Comparison of ENCODE assay signal across 8 cellular contexts in genomic region chr19:12794196-12794921, GRCh38. TPM values are rescaled to one million over a fixed set of nuclear protein-coding genes. Genes with fewer than 3 reads are reported as not detected.
DNase-seq lines count a peak whose midpoint lies in the region; ATAC-seq and TF ChIP-seq lines count a peak whose summit lies in the region.

No MANE protein-coding gene starts in this region.

- H3K36me3 ChIP-seq in adipocyte (ENCODE audit: control insufficient read depth, insufficient read depth, low read length, severe bottlenecking) (peaks cover 4% of the 10 kb centered on the region), liver (ENCODE audit: control insufficient read depth in 4 of 4, insufficient read depth in 3 of 4, low read depth in 1 of 4, low read length in 3 of 4) (peaks cover 0 to 3% (median 1%) of the 10 kb centered on the region in 4 donors), upper lobe of left lung (peaks cover 0 to 21% (median 6%) of the 10 kb centered on the region in 4 donors)

- H3K9ac ChIP-seq in adipocyte (ENCODE audit: low read length): peak overlapping the region; percentile 99
- H3K9ac ChIP-seq in liver (ENCODE audit: low read depth in 1 of 2, low read length in 2 of 2): peak overlapping the region; percentile 48 to 49

- peak overlapping the region; percentile 95 for H3K27ac Mint-ChIP-seq in activated naive CD4-positive, alpha-beta T cell treated with anti-CD3 and anti-CD28 coated beads for 36 hours

- intact Hi-C loops in activated naive CD4-positive, alpha-beta T cell treated with anti-CD3 and anti-CD28 coated beads for 36 hours (cut with micrococcal nuclease): no loop called here
- intact Hi-C loops in posterior vena cava (cut with DNase I): loop anchor here in 1 of 2 donors (2.0 to 5.0 kb wide), 2 partner anchors 16 to 228 kb away; no protein-coding TSS in a partner anchor

- no peaks in the 10 kb centered on the region for H3K27me3 Mint-ChIP-seq in activated naive CD4-positive, alpha-beta T cell treated with anti-CD3 and anti-CD28 coated beads for 36 hours (ENCODE audit: low read depth)

- H3K4me3 ChIP-seq in adipocyte (ENCODE audit: low read length): peak overlapping the region; percentile 99
- H3K4me3 ChIP-seq in liver (ENCODE audit: low read depth in 1 of 3, low read length in 3 of 3): peak overlapping the region; percentile 31 to 83 (median 53)
- H3K4me3 ChIP-seq in upper lobe of left lung: peak overlapping the region in 3 of 4 donors; percentile 84 to 96 (median 93)

- peaks cover 18% of the 10 kb centered on the region for H3K36me3 Mint-ChIP-seq in activated naive CD4-positive, alpha-beta T cell treated with anti-CD3 and anti-CD28 coated beads for 36 hours (ENCODE audit: low read depth)

- TF ChIP-seq RAD21 in liver (IDR thresholded peaks at IDR 0.05): peak in 1 of 2 donors; percentile 2

- no peak for TF ChIP-seq POLR2A in upper lobe of left lung (IDR thresholded peaks at IDR 0.05)

- ATAC-seq in upper lobe of left lung (ENCODE audit: low FRiP score in 2 of 2): no peak

- H3K4me1 ChIP-seq in adipocyte (ENCODE audit: control insufficient read depth, insufficient read depth, low read length): peaks cover 21% of the 10 kb centered on the region
- H3K4me1 ChIP-seq in liver (ENCODE audit: control insufficient read depth in 4 of 4, insufficient read depth in 4 of 4, low read length in 3 of 4): peaks cover 0 to 25% (median 14%) of the 10 kb centered on the region in 4 donors
- H3K4me1 ChIP-seq in upper lobe of left lung: peaks cover 25 to 37% (median 28%) of the 10 kb centered on the region in 4 donors

- no peaks in the 10 kb centered on the region for H3K9me3 ChIP-seq in adipocyte (ENCODE audit: control insufficient read depth, low read length)
- H3K9me3 ChIP-seq in liver (ENCODE audit: control insufficient read depth in 4 of 4, low read length in 3 of 4): no peaks in the 10 kb centered on the region
- H3K9me3 ChIP-seq in upper lobe of left lung: no peaks in the 10 kb centered on the region

- H3K4me3 Mint-ChIP-seq in activated naive CD4-positive, alpha-beta T cell treated with anti-CD3 and anti-CD28 coated beads for 36 hours: peak overlapping the region; percentile 81

- H3K27ac ChIP-seq in liver (ENCODE audit: low read depth in 1 of 2, low read length in 2 of 2) (peak overlapping the region; percentile 98 to 99), upper lobe of left lung (peak overlapping the region; percentile 96 to 100 (median 98))

- TF ChIP-seq EP300 in upper lobe of left lung (IDR thresholded peaks at IDR 0.05): no peak

- TF ChIP-seq CTCF in liver (IDR thresholded peaks at IDR 0.05; ENCODE audit: low read depth, low read length, missing input control) (no peak), upper lobe of left lung (IDR thresholded peaks at IDR 0.05) (no peak)

- H3K9me3 Mint-ChIP-seq in activated naive CD4-positive, alpha-beta T cell treated with anti-CD3 and anti-CD28 coated beads for 36 hours: no peaks in the 10 kb centered on the region

- 56% methylated on average over 6 of the region's 6 CpGs for WGBS in liver
- WGBS in upper lobe of left lung, 2 donors: 69 to 71% methylated on average over 6 of the region's 6 CpGs

- H3K27me3 ChIP-seq in adipocyte (replicated peaks; ENCODE audit: control insufficient read depth, insufficient read depth, low read length): no peaks in the 10 kb centered on the region
- H3K27me3 ChIP-seq in liver (ENCODE audit: control insufficient read depth in 4 of 4, insufficient read depth in 4 of 4, low read length in 3 of 4): no peaks in the 10 kb centered on the region
- no peaks in the 10 kb centered on the region for H3K27me3 ChIP-seq in upper lobe of left lung

- peaks cover 24% of the 10 kb centered on the region for H3K4me1 Mint-ChIP-seq in activated naive CD4-positive, alpha-beta T cell treated with anti-CD3 and anti-CD28 coated beads for 36 hours (ENCODE audit: low read depth)

- CTCF ChIA-PET in activated naive CD4-positive, alpha-beta T cell treated with anti-CD3 and anti-CD28 coated beads for 36 hours (lab: Charles Lee): interaction anchor here (0.6 to 13.8 kb wide), 7 partner anchors 12 to 300 kb away, joined by 3 to 341 read pairs (median 17); partner anchors contain the start of genes HOOK2 and TRIR

- DNase-seq in activated naive CD4-positive, alpha-beta T cell treated with anti-CD3 and anti-CD28 coated beads for 36 hours: no peak
- no peak for DNase-seq in activated naive CD4-positive, alpha-beta T cell (lab: John Stamatoyannopoulos, UW)
- DNase-seq in adipocyte (ENCODE audit: low read depth): no peak
- DNase-seq in upper lobe of left lung: peak in 1 of 2 donors; percentile 31
- DNase-seq in posterior vena cava (ENCODE audit: low spot score): no peak
- no peak for DNase-seq in ecto neural progenitor cell (ENCODE audit: low spot score)
- DNase-seq in GDM1 (lab: John Stamatoyannopoulos, UW): no peak

TF ChIP-seq in liver, 16 proteins besides CTCF, POLR2A, EP300 and RAD21 (continues in another document):
- peak in 1 of 2 donors; percentile 5 for TF ChIP-seq EGR1 (IDR thresholded peaks at IDR 0.05; ENCODE audit: low read depth in 2 of 2)
- no peak for TF ChIP-seq HNF4A (conservative IDR thresholded peaks at IDR 0.05)
- TF ChIP-seq JUND (IDR thresholded peaks at IDR 0.05): peak in 1 of 2 donors; percentile 57
- TF ChIP-seq NR2F2 (IDR thresholded peaks at IDR 0.05): no peak
- no peak for TF ChIP-seq SP1 (IDR thresholded peaks at IDR 0.05)
- peak in 1 of 2 donors; percentile 4 for TF ChIP-seq RXRA (IDR thresholded peaks at IDR 0.05)
- TF ChIP-seq MAX (IDR thresholded peaks at IDR 0.05): peak; percentile 12
- TF ChIP-seq FOXA1 (IDR thresholded peaks at IDR 0.05): no peak
- no peak for TF ChIP-seq ATF3 (IDR thresholded peaks at IDR 0.05)
- no peak for TF ChIP-seq ZBTB33 (IDR thresholded peaks at IDR 0.05)
- no peak for TF ChIP-seq HNF4G (IDR thresholded peaks at IDR 0.05)
- no peak for TF ChIP-seq YY1 (IDR thresholded peaks at IDR 0.05)

RNA-seq across cellular contexts. Expression of gene JUNB, which starts 3.1 kb away (rescaled TPM):
- 100 to 1,000 TPM; 292 to 296 TPM for total RNA-seq in activated naive CD4-positive, alpha-beta T cell treated with anti-CD3 and anti-CD28 coated beads for 36 hours
- 10 to 100 TPM; 68.6 to 79.2 TPM for total RNA-seq in liver
- 10 to 100 TPM; 32.7 to 44.6 TPM for polyA plus RNA-seq in liver
- 100 to 1,000 TPM; 127 to 422 (median 354) TPM for total RNA-seq in upper lobe of left lung
- total RNA-seq in posterior vena cava: 100 to 1,000 TPM; 193 to 418 TPM

RNA-seq across cellular contexts. Expression of gene PRDX2, which starts 7.2 kb away (rescaled TPM):
- 100 to 1,000 TPM; 237 to 249 TPM for total RNA-seq in activated naive CD4-positive, alpha-beta T cell treated with anti-CD3 and anti-CD28 coated beads for 36 hours
- 1,000 to 10,000 TPM in 1 of 2 donors, 100 to 1,000 TPM in 1; 222 to 1,737 TPM for total RNA-seq in liver
- polyA plus RNA-seq in liver: 100 to 1,000 TPM; 265 to 301 TPM
- total RNA-seq in upper lobe of left lung: 100 to 1,000 TPM in 4 of 6 donors, 10 to 100 TPM in 2; 57.6 to 173 (median 123) TPM
- 100 to 1,000 TPM; 126 to 130 TPM for total RNA-seq in posterior vena cava

RNA-seq across cellular contexts. Expression of gene THSD8, which starts 7.5 kb away (rescaled TPM):
- total RNA-seq in activated naive CD4-positive, alpha-beta T cell treated with anti-CD3 and anti-CD28 coated beads for 36 hours: 10 to 100 TPM; 41.4 to 43.2 TPM
- total RNA-seq in liver (under 1 TPM in 1 of 2 donors, not detected in 1; 0.33 TPM), upper lobe of left lung (1 to 10 TPM in 2 of 6 donors, not detected in 4; 4.6 to 6.0 TPM), posterior vena cava (1 to 10 TPM in 1 of 2 donors, under 1 TPM in 1; 1.00 to 1.6 TPM)
- under 1 TPM; 0.22 to 0.35 TPM for polyA plus RNA-seq in liver

RNA-seq across cellular contexts. Expression of gene RNASEH2A, which starts 12.0 kb away (rescaled TPM):
- 10 to 100 TPM; 54.8 to 55.6 TPM for total RNA-seq in activated naive CD4-positive, alpha-beta T cell treated with anti-CD3 and anti-CD28 coated beads for 36 hours
- total RNA-seq in liver: 10 to 100 TPM in 1 of 2 donors, 1 to 10 TPM in 1; 1.8 to 17.5 TPM
- polyA plus RNA-seq in liver: 1 to 10 TPM; 2.3 to 4.6 TPM
- 1 to 10 TPM; 4.2 to 7.6 (median 5.6) TPM for total RNA-seq in upper lobe of left lung
- 1 to 10 TPM; 4.3 to 5.1 TPM for total RNA-seq in posterior vena cava

RNA-seq across cellular contexts. Expression of gene HOOK2, which starts 19.0 kb away (rescaled TPM):
- 10 to 100 TPM; 14.0 to 14.9 TPM for total RNA-seq in activated naive CD4-positive, alpha-beta T cell treated with anti-CD3 and anti-CD28 coated beads for 36 hours
- 10 to 100 TPM; 11.3 to 36.4 TPM for total RNA-seq in liver
- 10 to 100 TPM; 12.9 to 17.0 TPM for polyA plus RNA-seq in liver
- 100 to 1,000 TPM in 2 of 6 donors, 10 to 100 TPM in 4; 48.9 to 367 (median 79.6) TPM for total RNA-seq in upper lobe of left lung
- total RNA-seq in posterior vena cava: 10 to 100 TPM; 20.2 to 21.7 TPM

Comparison
In these comparisons a context has a peak if more than half of its experiments do, and no peak if none do; other contexts are left out.
1. RNA of gene THSD8, which starts 7.5 kb away (total RNA-seq): 41.4 to 43.2 TPM in activated naive CD4-positive, alpha-beta T cell treated with anti-CD3 and anti-CD28 coated beads for 36 hours; 1.00 to 1.6 TPM in posterior vena cava, 0.33 TPM in liver and 4.6 to 6.0 TPM in upper lobe of left lung; every median in the first group is over 4 times any median in the second.
2. Peak in every context shown above with its lines, with median percentiles within 50 percentile points of each other: H3K4me3 ChIP-seq.